1 cellular context compared by ENCODE assay signal in genomic region chr17:78746949-78747269, GRCh38.
TF ChIP-seq lines count a peak whose summit lies in the region.

No MANE protein-coding gene starts in this region.

TF ChIP-seq in HepG2, 621 proteins besides CTCF, POLR2A, EP300 and RAD21 (continued from another document and continues in another):
- TF ChIP-seq CEBPB (IDR thresholded peaks at IDR 0.05; ENCODE audit: borderline replicate concordance, low read depth, low read length) = no peak
- no peak for TF ChIP-seq BRD4 (CRISPR knock-in tag; IDR thresholded peaks at IDR 0.05)
- no peak for TF ChIP-seq REPIN1 (CRISPR knock-in tag; IDR thresholded peaks at IDR 0.05; ENCODE audit: borderline replicate concordance, low read depth)
- TF ChIP-seq POGZ (CRISPR knock-in tag; IDR thresholded peaks at IDR 0.05) = no peak
- TF ChIP-seq SRSF4 (IDR thresholded peaks at IDR 0.05; ENCODE audit: low read depth, low read length, poor library complexity, severe bottlenecking) = no peak
- TF ChIP-seq NR2F1 (CRISPR knock-in tag; IDR thresholded peaks at IDR 0.05) = 0 out of 4 replicates have a peak, but pooled peaks of 1 of the 2 experiments have one; percentile 10
- TF ChIP-seq ZNF709 (CRISPR knock-in tag; IDR thresholded peaks at IDR 0.05) = no peak
- no peak for TF ChIP-seq ATF7 (IDR thresholded peaks at IDR 0.05)
- TF ChIP-seq ATF7 (CRISPR knock-in tag; IDR thresholded peaks at IDR 0.05) = no peak
- TF ChIP-seq NR2C2 (CRISPR knock-in tag; IDR thresholded peaks at IDR 0.05; ENCODE audit: borderline replicate concordance) = no peak
- no peak for TF ChIP-seq MBNL3 (CRISPR knock-in tag; conservative IDR thresholded peaks at IDR 0.05)
- TF ChIP-seq HNRNPH1 (optimal IDR thresholded peaks at IDR 0.05; ENCODE audit: low read depth, low read length) = no peak
- TF ChIP-seq, protein P1, sequence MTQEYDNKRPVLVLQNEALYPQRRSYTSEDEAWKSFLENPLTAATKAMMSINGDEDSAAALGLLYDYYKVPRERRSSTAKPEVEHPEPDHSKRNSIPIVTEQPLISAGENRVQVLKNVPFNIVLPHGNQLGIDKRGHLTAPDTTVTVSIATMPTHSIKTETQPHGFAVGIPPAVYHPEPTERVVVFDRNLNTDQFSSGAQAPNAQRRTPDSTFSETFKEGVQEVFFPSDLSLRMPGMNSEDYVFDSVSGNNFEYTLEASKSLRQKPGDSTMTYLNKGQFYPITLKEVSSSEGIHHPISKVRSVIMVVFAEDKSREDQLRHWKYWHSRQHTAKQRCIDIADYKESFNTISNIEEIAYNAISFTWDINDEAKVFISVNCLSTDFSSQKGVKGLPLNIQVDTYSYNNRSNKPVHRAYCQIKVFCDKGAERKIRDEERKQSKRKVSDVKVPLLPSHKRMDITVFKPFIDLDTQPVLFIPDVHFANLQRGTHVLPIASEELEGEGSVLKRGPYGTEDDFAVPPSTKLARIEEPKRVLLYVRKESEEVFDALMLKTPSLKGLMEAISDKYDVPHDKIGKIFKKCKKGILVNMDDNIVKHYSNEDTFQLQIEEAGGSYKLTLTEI (CRISPR knock-in tag; conservative IDR thresholded peaks at IDR 0.05) = no peak
- no peak for TF ChIP-seq CBFB (CRISPR knock-in tag; IDR thresholded peaks at IDR 0.05)
- TF ChIP-seq ZNF589 (CRISPR knock-in tag; conservative IDR thresholded peaks at IDR 0.05) = no peak
- TF ChIP-seq RCOR2 (CRISPR knock-in tag; IDR thresholded peaks at IDR 0.05) = no peak
- no peak for TF ChIP-seq MED1 (CRISPR knock-in tag; IDR thresholded peaks at IDR 0.05)
- no peak for TF ChIP-seq ZNF703 (CRISPR knock-in tag; IDR thresholded peaks at IDR 0.05; ENCODE audit: borderline replicate concordance)
- no peak for TF ChIP-seq MTA3 (CRISPR knock-in tag; IDR thresholded peaks at IDR 0.05)
- TF ChIP-seq TARDBP (CRISPR knock-in tag; IDR thresholded peaks at IDR 0.05) = no peak
- no peak for TF ChIP-seq EEA1 (CRISPR knock-in tag; IDR thresholded peaks at IDR 0.05; ENCODE audit: borderline replicate concordance)
- no peak for TF ChIP-seq ZNF713 (CRISPR knock-in tag; IDR thresholded peaks at IDR 0.05)
- TF ChIP-seq ZNF138 (CRISPR knock-in tag; IDR thresholded peaks at IDR 0.05; ENCODE audit: low read depth) = no peak
- no peak for TF ChIP-seq MXD4 (CRISPR knock-in tag; IDR thresholded peaks at IDR 0.05)
- TF ChIP-seq ZNF777 (CRISPR knock-in tag; IDR thresholded peaks at IDR 0.05) = no peak
- no peak for TF ChIP-seq JUNB (CRISPR knock-in tag; IDR thresholded peaks at IDR 0.05; ENCODE audit: borderline replicate concordance)
- TF ChIP-seq ZNF333 (CRISPR knock-in tag; IDR thresholded peaks at IDR 0.05; ENCODE audit: borderline replicate concordance) = no peak
- no peak for TF ChIP-seq ZNF780A (CRISPR knock-in tag; IDR thresholded peaks at IDR 0.05)
- TF ChIP-seq GPBP1L1 (CRISPR knock-in tag; IDR thresholded peaks at IDR 0.05) = no peak
- no peak for TF ChIP-seq AKAP8 (CRISPR knock-in tag; IDR thresholded peaks at IDR 0.05)
- TF ChIP-seq ZNF775 (CRISPR knock-in tag; IDR thresholded peaks at IDR 0.05; ENCODE audit: borderline replicate concordance) = no peak
- no peak for TF ChIP-seq KAT2B (IDR thresholded peaks at IDR 0.05; ENCODE audit: borderline replicate concordance, low read depth, low read length)
- TF ChIP-seq ZNF790 (CRISPR knock-in tag; IDR thresholded peaks at IDR 0.05; ENCODE audit: borderline replicate concordance) = no peak
- no peak for TF ChIP-seq ZNF496 (CRISPR knock-in tag; IDR thresholded peaks at IDR 0.05; ENCODE audit: insufficient replicate concordance)
- TF ChIP-seq SALL1 (CRISPR knock-in tag; IDR thresholded peaks at IDR 0.05) = no peak
- no peak for TF ChIP-seq HNRNPK (IDR thresholded peaks at IDR 0.05; ENCODE audit: low read depth, low read length, poor library complexity, severe bottlenecking)
- no peak for TF ChIP-seq RNF2 (conservative IDR thresholded peaks at IDR 0.05; ENCODE audit: low read depth)
- 0 out of 2 replicates have a peak, but pooled peaks have one; percentile 1 for TF ChIP-seq SP5 (CRISPR knock-in tag; IDR thresholded peaks at IDR 0.05; ENCODE audit: borderline replicate concordance, low read depth)
- TF ChIP-seq RELA (CRISPR knock-in tag; IDR thresholded peaks at IDR 0.05) = no peak
- TF ChIP-seq KIAA2018 (CRISPR knock-in tag; IDR thresholded peaks at IDR 0.05; ENCODE audit: borderline replicate concordance) = no peak
- no peak for TF ChIP-seq PITX1 (CRISPR knock-in tag; IDR thresholded peaks at IDR 0.05)
- no peak for TF ChIP-seq MLX (CRISPR knock-in tag; IDR thresholded peaks at IDR 0.05)
- TF ChIP-seq RAD51 (IDR thresholded peaks at IDR 0.05; ENCODE audit: borderline replicate concordance) = no peak
- TF ChIP-seq GLMP (CRISPR knock-in tag; IDR thresholded peaks at IDR 0.05; ENCODE audit: borderline replicate concordance) = no peak
- no peak for TF ChIP-seq MEIS2 (CRISPR knock-in tag; IDR thresholded peaks at IDR 0.05)
- no peak for TF ChIP-seq MNT (IDR thresholded peaks at IDR 0.05)
- no peak for TF ChIP-seq FOXK1 (CRISPR knock-in tag; IDR thresholded peaks at IDR 0.05; ENCODE audit: borderline replicate concordance, low read depth)
- TF ChIP-seq KDM2A (CRISPR knock-in tag; IDR thresholded peaks at IDR 0.05; ENCODE audit: borderline replicate concordance, low read depth) = no peak
- no peak for TF ChIP-seq RERE (CRISPR knock-in tag; IDR thresholded peaks at IDR 0.05; ENCODE audit: low read depth)
- TF ChIP-seq ZZZ3 (CRISPR knock-in tag; IDR thresholded peaks at IDR 0.05; ENCODE audit: borderline replicate concordance) = no peak
- peak; percentile 15 for TF ChIP-seq ASH2L (IDR thresholded peaks at IDR 0.05; ENCODE audit: insufficient read length, low read depth, low read length)
